In genomic region chr14:92964124-92965109, GRCh38 we compare ENCODE assay signal across 14 cellular contexts. TPM values are rescaled to one million over a fixed set of nuclear protein-coding genes. Genes with fewer than 3 reads are reported as not detected.
DNase-seq lines count a peak whose midpoint lies in the region; ATAC-seq and TF ChIP-seq lines count a peak whose summit lies in the region.
"Had no signal": no experiment of that assay in that cellular context is flagged by ENCODE, and none has a peak within 500 bp of the region (broad histone marks: within the 10 kb centered on the region; RNA-seq: fewer than 3 reads in every experiment).

No MANE protein-coding gene starts in this region.

- no peak for TF ChIP-seq CTCF in cardiac muscle cell (IDR thresholded peaks at IDR 0.05; ENCODE audit: low read depth, low read length)

- H3K27me3 Mint-ChIP-seq in naive thymus-derived CD8-positive, alpha-beta T cell, result no peaks in the 10 kb centered on the region
- H3K27me3 Mint-ChIP-seq: activated B cell treated with CpG ODN at 0.5 μM for 24 hours; stimulated activated naive CD8-positive, alpha-beta T cell treated with anti-CD3 and anti-CD28 coated beads, Interleukin-15, Interleukin-2, amounts not matched to agents 100 ng/mL and 50 ng/mL, for 24 hours had no signal

- peak overlapping the region; percentile 58 for H3K27ac ChIP-seq in cardiac muscle cell

- H3K27ac Mint-ChIP-seq in naive thymus-derived CD8-positive, alpha-beta T cell, result peak overlapping the region in 9 of 10 donors; percentile 2 to 93 (median 71)
- H3K27ac Mint-ChIP-seq: activated B cell treated with CpG ODN at 0.5 μM for 24 hours had no signal

- peaks cover 0 to 4% (median 0%) of the 10 kb centered on the region in 9 donors for H3K9me3 Mint-ChIP-seq in naive thymus-derived CD8-positive, alpha-beta T cell

- POLR2A ChIA-PET in naive thymus-derived CD8-positive, alpha-beta T cell (lab: Charles Lee), result no interaction called here

- H3K36me3 ChIP-seq in cardiac muscle cell, result no peaks in the 10 kb centered on the region

- H3K4me1 ChIP-seq in cardiac muscle cell (ENCODE audit: low read depth), result peaks cover 15% of the 10 kb centered on the region

- H3K4me3 Mint-ChIP-seq in naive thymus-derived CD8-positive, alpha-beta T cell, result no peak overlapping the region
- H3K4me3 Mint-ChIP-seq: activated B cell treated with CpG ODN at 0.5 μM for 24 hours; stimulated activated naive CD8-positive, alpha-beta T cell treated with anti-CD3 and anti-CD28 coated beads, Interleukin-15, Interleukin-2, amounts not matched to agents 100 ng/mL and 50 ng/mL, for 24 hours had no signal

- DNase-seq in Right ventricle myocardium inferior (ENCODE audit: missing footprints) (peak; percentile 45), cardiac septum (ENCODE audit: low spot score) (no peak), cardiac muscle cell (ENCODE audit: low read depth in 1 of 2, low spot score in 1 of 2) (peak in 1 of 2 donors; percentile 65), NCI-H2029 (lab: John Stamatoyannopoulos, UW) (no peak), cerebellum (ENCODE audit: low spot score) (no peak)
- no peak for DNase-seq in naive thymus-derived CD8-positive, alpha-beta T cell
- no peak for DNase-seq in activated T-cell treated with anti-CD3 and anti-CD28 coated beads, Interleukin-2, amount 50 U/mL, for 48 hours
- DNase-seq: activated B cell treated with CpG ODN at 0.5 μM for 24 hours, Calu3 had no signal

- no peak overlapping the region for H3K4me3 ChIP-seq in cardiac muscle cell

- H3K27me3 ChIP-seq in cardiac muscle cell, result no peaks in the 10 kb centered on the region

- H3K36me3 Mint-ChIP-seq in naive thymus-derived CD8-positive, alpha-beta T cell, result peaks cover 4 to 33% (median 5%) of the 10 kb centered on the region in 3 donors

- H3K9me3 ChIP-seq in cardiac muscle cell (ENCODE audit: low read depth), result no peaks in the 10 kb centered on the region

- peaks cover 10 to 21% (median 18%) of the 10 kb centered on the region in 4 donors for H3K4me1 Mint-ChIP-seq in naive thymus-derived CD8-positive, alpha-beta T cell

- peak; percentile 50 for ATAC-seq in Right ventricle myocardium inferior
- no peak for ATAC-seq in naive thymus-derived CD8-positive, alpha-beta T cell
- no peak for ATAC-seq in HG03520 (IDR thresholded peaks at IDR 0.05; ENCODE audit: unreplicated experiment)

- intact Hi-C loops in Right ventricle myocardium inferior (cut with DNase I), result no loop called here
- intact Hi-C loops in cardiac septum (cut with DNase I), result no loop called here

RNA-seq across cellular contexts. Expression of gene CHGA, which starts 41.5 kb away (rescaled TPM):
- total RNA-seq in Right ventricle myocardium inferior (not detected), cardiac septum (not detected), cardiac muscle cell (0.21 TPM in 1 of 2 replicates, not detected in the other), cerebellum (26.8 TPM)
- 0.31 and 0.73 TPM in 2 replicates for polyA plus RNA-seq in cardiac muscle cell
- not detected for total RNA-seq in naive thymus-derived CD8-positive, alpha-beta T cell
- polyA plus RNA-seq in naive thymus-derived CD8-positive, alpha-beta T cell, result under 1 TPM in 1 of 3 donors, not detected in 2; 0.46 TPM
- total RNA-seq: activated B cell treated with CpG ODN at 0.5 μM for 24 hours, dermis microvascular lymphatic vessel endothelial cell, M059J, sciatic nerve had no signal

Comparison
In these comparisons a context has a peak if more than half of its experiments do, and no peak if none do; other contexts are left out.
1. RNA of gene CHGA, which starts 41.5 kb away (total RNA-seq): 26.8 TPM in cerebellum (single experiment); not detected in cardiac septum (single experiment), 0.21 TPM in cardiac muscle cell, not detected in Right ventricle myocardium inferior (single experiment) and not detected in naive thymus-derived CD8-positive, alpha-beta T cell; every median in the first group is over 10 times any median in the second.